Comparison of ENCODE assay signal across 1 cellular context in the genomic region with DNA sequence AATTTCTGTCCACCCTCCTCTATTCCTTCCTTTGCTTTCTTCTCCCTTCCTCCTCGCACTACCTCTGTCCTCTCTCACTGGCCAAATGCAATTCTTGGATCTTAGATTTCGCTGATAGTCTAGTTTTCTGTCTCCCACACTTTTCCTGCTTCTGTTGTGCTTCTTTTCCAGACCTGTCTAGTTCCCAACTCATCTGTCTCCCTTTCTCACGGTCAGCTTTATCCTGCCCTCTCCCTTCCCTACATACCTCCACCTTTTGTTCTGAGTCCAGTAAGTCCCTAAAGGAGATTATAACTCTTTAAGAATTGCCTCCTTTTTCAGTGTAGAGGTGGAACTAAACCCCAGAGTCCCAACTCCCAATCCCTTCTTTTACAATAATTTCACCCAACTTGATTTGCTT.
TF ChIP-seq lines count a peak whose summit lies in the region.

No MANE protein-coding gene starts in this region.

TF ChIP-seq in H1, 55 proteins besides CTCF, POLR2A, EP300 and RAD21:
- TF ChIP-seq FOSL1 (IDR thresholded peaks at IDR 0.05; ENCODE audit: insufficient read depth, low read depth, low read length) (no peak), RBBP5 (IDR thresholded peaks at IDR 0.05; ENCODE audit: borderline replicate concordance, low read depth, low read length) (no peak), MAFK (IDR thresholded peaks at IDR 0.05; ENCODE audit: low read depth, low read length) (no peak)
